Comparison of ENCODE assay signal across 30 cellular contexts in genomic region chr7:139867847-139868246, GRCh38.
"Had no signal": no experiment of that assay in that cellular context is flagged by ENCODE, and none has a peak within 500 bp of the region (broad histone marks: within the 10 kb centered on the region; RNA-seq: fewer than 3 reads in every experiment).

No MANE protein-coding gene starts in this region.

- H3K36me3 ChIP-seq: esophagus muscularis mucosa, gastrocnemius medialis, WERI-Rb-1 had no signal

- H3K27ac ChIP-seq: body of pancreas, esophagus muscularis mucosa, foreskin keratinocyte, gastrocnemius medialis, heart left ventricle had no signal

- H3K27me3 ChIP-seq: body of pancreas, gastrocnemius medialis, heart left ventricle had no signal

- H3K4me1 ChIP-seq: body of pancreas, foreskin keratinocyte, gastrocnemius medialis had no signal

- ATAC-seq: activated CD4-positive, CD25-positive, alpha-beta regulatory T cell treated with anti-CD3 and anti-CD28 coated beads, Interleukin-2, amount 50 U/mL, for 24 hours; activated CD8-positive, alpha-beta T cell treated with anti-CD3 and anti-CD28 coated beads for 36 hours; activated T-cell treated with anti-CD3 and anti-CD28 coated beads, Interleukin-2, amount 50 U/mL, for 4 hours; activated T-helper 17 cell treated with anti-CD3 and anti-CD28 coated beads, Interleukin-2, amount 50 U/mL, for 72 hours; body of pancreas; effector memory CD8-positive, alpha-beta T cell; foreskin keratinocyte; gastrocnemius medialis; heart left ventricle had no signal

- H3K4me3 ChIP-seq: body of pancreas, esophagus muscularis mucosa, gastrocnemius medialis, heart left ventricle had no signal

- DNase-seq: activated B cell treated with CpG ODN at 0.5 μM for 24 hours; activated CD4-positive, alpha-beta T cell treated with anti-CD3 and anti-CD28 coated beads for 48 hours; activated CD4-positive, alpha-beta T cell treated with anti-CD3 and anti-CD28 coated beads, Interleukin-2, amount 50 U/mL, for 1 hour; activated CD4-positive, alpha-beta T cell treated with anti-CD3 and anti-CD28 coated beads, Interleukin-2, amount 50 U/mL, for 48 hours; activated CD8-positive, alpha-beta memory T cell treated with anti-CD3 and anti-CD28 coated beads for 24 hours; activated CD8-positive, alpha-beta T cell treated with anti-CD3 and anti-CD28 coated beads for 36 hours; activated effector memory CD4-positive, alpha-beta T cell treated with Interleukin-2 at 50 U/mL for 16 hours; activated gamma-delta T cell treated with Interleukin-2 at 50 U/mL for 16 hours; activated naive CD4-positive, alpha-beta T cell treated with anti-CD3 and anti-CD28 coated beads, Interleukin-2, amount 50 U/mL, for 16 hours; activated naive CD4-positive, alpha-beta T cell treated with Interleukin-2 at 50 U/mL for 16 hours; activated T-cell treated with anti-CD3 and anti-CD28 coated beads, Interleukin-2, amount 50 U/mL, for 4 hours; amygdala; aorta; body of pancreas; caudate nucleus; cortex of kidney; dermis blood vessel endothelial cell; effector CD4-positive, alpha-beta T cell; effector memory CD8-positive, alpha-beta T cell; erythroblast; foreskin keratinocyte; gastrocnemius medialis; glutamatergic neuron; heart left ventricle; hypothalamus; T1000; WERI-Rb-1 had no signal
